27 cellular contexts compared by ENCODE assay signal in the genomic region with DNA sequence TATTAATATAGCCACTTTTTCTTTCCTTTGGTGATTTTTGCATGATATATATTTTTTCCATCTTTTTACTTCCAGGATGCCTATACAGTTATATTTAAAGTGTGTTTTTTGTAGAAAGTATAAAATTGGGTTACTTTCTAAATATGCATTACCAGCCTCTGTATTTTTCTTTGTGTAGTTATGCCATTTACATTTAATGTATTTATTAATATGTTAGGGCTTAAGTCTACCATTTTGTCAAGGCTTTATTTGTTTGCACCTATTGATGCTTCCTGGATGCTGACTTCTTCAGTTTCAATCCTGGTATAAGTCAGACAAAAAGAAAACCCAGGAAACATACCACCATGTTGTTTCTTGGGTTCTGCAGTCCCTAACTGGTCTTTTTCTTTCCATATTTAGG.
"Had no signal": no experiment of that assay in that cellular context is flagged by ENCODE, and none has a peak within 500 bp of the region (broad histone marks: within the 10 kb centered on the region; RNA-seq: fewer than 3 reads in every experiment).

No MANE protein-coding gene starts in this region.

- H3K27ac ChIP-seq: stomach, suprapubic skin, testis, thoracic aorta, thyroid gland, tibial artery, tibial nerve, transverse colon, upper lobe of left lung, upper lobe of right lung, uterus, vagina had no signal

- H3K9me3 ChIP-seq: testis, thoracic aorta, thyroid gland, upper lobe of right lung, vagina had no signal

- FAIRE-seq: urothelium cell line had no signal

- DNase-seq: stimulated activated CD4-positive, alpha-beta T cell treated with anti-CD3 and anti-CD28 coated beads, Interleukin-2, amount 100 ng/mL, for 48 hours; stimulated activated CD4-positive, alpha-beta T cell treated with anti-CD3 and anti-CD28 coated beads, Interleukin-4, amount 100 ng/mL, for 1 hour; stimulated activated CD4-positive, alpha-beta T cell treated with anti-CD3 and anti-CD28 coated beads, Interleukin-4, amount 100 ng/mL, for 24 hours; stimulated activated CD4-positive, alpha-beta T cell treated with anti-CD3 and anti-CD28 coated beads, Interleukin-4, amount 100 ng/mL, for 4 hours; stimulated activated CD8-positive, alpha-beta memory T cell treated with anti-CD3 and anti-CD28 coated beads, Interleukin-4, amount 100 ng/mL, for 48 hours; stimulated activated naive B cell treated with anti-CD40 and anti-IgM and Interleukin-4, amounts not matched to agents 10 μg/mL and 1 μg/mL and 100 μg/mL, for 72 hours; stimulated activated naive CD4-positive, alpha-beta T cell; stimulated activated naive CD4-positive, alpha-beta T cell treated with Interleukin-2 at 50 U/mL for 16 hours; stimulated activated naive CD8-positive, alpha-beta T cell treated with anti-CD3 and anti-CD28 coated beads, Interleukin-15, amount 100 ng/mL, for 72 hours; stimulated activated naive CD8-positive, alpha-beta T cell treated with anti-CD3 and anti-CD28 coated beads, Interleukin-15, Interleukin-2, amounts not matched to agents 100 U/mL and 50 U/mL, for 24 hours; stomach; substantia nigra; testis; thyroid gland; tibial artery; transverse colon; trophoblast cell; upper lobe of left lung; upper lobe of right lung; uterus had no signal

- H3K27me3 ChIP-seq: stomach, suprapubic skin, testis, thyroid gland, tibial artery, tibial nerve, transverse colon, upper lobe of left lung, upper lobe of right lung, uterus, vagina had no signal

- ATAC-seq: stimulated activated effector memory CD8-positive, alpha-beta T cell treated with anti-CD3 and anti-CD28 coated beads, Interleukin-12 subunit alpha, Interleukin-12 subunit beta, amount 100 ng/mL, for 72 hours; stimulated activated memory B cell treated with anti-CD40 and anti-IgM and Interleukin-4, amounts not matched to agents 10 μg/mL and 1 μg/mL and 100 μg/mL, for 72 hours; stimulated activated naive B cell treated with anti-CD40 and anti-IgM and Interleukin-4, amounts not matched to agents 10 μg/mL and 1 μg/mL and 100 μg/mL, for 72 hours; stimulated activated naive CD8-positive, alpha-beta T cell treated with anti-CD3 and anti-CD28 coated beads, Interleukin-15, amount 100 ng/mL, for 72 hours; stimulated activated naive CD8-positive, alpha-beta T cell treated with anti-CD3 and anti-CD28 coated beads, Interleukin-15, Interleukin-2, amounts not matched to agents 100 U/mL and 50 U/mL, for 24 hours; upper lobe of right lung had no signal

- H3K36me3 ChIP-seq: stomach, suprapubic skin, thoracic aorta, thyroid gland, tibial artery, tibial nerve, transverse colon, upper lobe of left lung, upper lobe of right lung, uterus, vagina had no signal

- H3K4me1 ChIP-seq: stomach, suprapubic skin, testis, thyroid gland, tibial artery, tibial nerve, transverse colon, upper lobe of left lung, upper lobe of right lung, uterus, vagina had no signal

- H3K4me3 ChIP-seq: stomach, suprapubic skin, testis, thoracic aorta, thyroid gland, tibial artery, tibial nerve, transverse colon, upper lobe of left lung, upper lobe of right lung, uterus, vagina had no signal
